In genomic region chrX:55451990-55452824, GRCh38 we compare ENCODE assay signal across 8 cellular contexts. TPM values are rescaled to one million over a fixed set of nuclear protein-coding genes. Genes with fewer than 3 reads are reported as not detected.
A peak's percentile ranks its signal among the peaks of the same experiment; 100 is the strongest.
DNase-seq lines count a peak whose midpoint lies in the region; ATAC-seq lines count a peak whose summit lies in the region.

Gene MAGEH1 (plus strand): TSS chrX:55452127. CDS start chrX:55452375, 248 bp downstream.

- peaks cover 21% of the 10 kb centered on the region for H3K4me1 Mint-ChIP-seq in activated naive CD4-positive, alpha-beta T cell treated with anti-CD3 and anti-CD28 coated beads, Interleukin-2, amount 50 U/mL, for 24 hours

- H3K36me3 ChIP-seq in KOPT-K1 (ENCODE audit: insufficient read depth, low read length): no peaks in the 10 kb centered on the region

- H3K36me3 Mint-ChIP-seq in activated naive CD4-positive, alpha-beta T cell treated with anti-CD3 and anti-CD28 coated beads, Interleukin-2, amount 50 U/mL, for 24 hours: no peaks in the 10 kb centered on the region

- peak within 1 kb of the TSS; percentile 71 for H3K27ac ChIP-seq in KOPT-K1 (ENCODE audit: low read depth, low read length, poor library complexity, severe bottlenecking)

- DNase-seq in DMS79 treated with DMSO at 0.1 percent for 48 hours (lab: John Stamatoyannopoulos, UW): peak; percentile 73
- DNase-seq in SKM-1 (lab: John Stamatoyannopoulos, UW; ENCODE audit: unreplicated experiment): peak; percentile 4
- DNase-seq in globus pallidus (ENCODE audit: low spot score): peak; percentile 94
- peak; percentile 84 for DNase-seq in occipital lobe (lab: John Stamatoyannopoulos, UW)
- DNase-seq in superior temporal gyrus (ENCODE audit: extremely low spot score): peak; percentile 90

- peak within 1 kb of the TSS; percentile 97 for H3K4me3 Mint-ChIP-seq in activated naive CD4-positive, alpha-beta T cell treated with anti-CD3 and anti-CD28 coated beads, Interleukin-2, amount 50 U/mL, for 24 hours

- H3K9me3 ChIP-seq in KOPT-K1 (ENCODE audit: insufficient read depth, low read length, poor library complexity, severe bottlenecking): no peaks in the 10 kb centered on the region

- ATAC-seq in GM21576 (IDR thresholded peaks at IDR 0.05; ENCODE audit: unreplicated experiment): peak; percentile 93

- H3K27ac Mint-ChIP-seq in activated naive CD4-positive, alpha-beta T cell treated with anti-CD3 and anti-CD28 coated beads, Interleukin-2, amount 50 U/mL, for 24 hours: peak within 1 kb of the TSS; percentile 93

- no peaks in the 10 kb centered on the region for H3K27me3 Mint-ChIP-seq in activated naive CD4-positive, alpha-beta T cell treated with anti-CD3 and anti-CD28 coated beads, Interleukin-2, amount 50 U/mL, for 24 hours

- no peaks in the 10 kb centered on the region for H3K9me3 Mint-ChIP-seq in activated naive CD4-positive, alpha-beta T cell treated with anti-CD3 and anti-CD28 coated beads, Interleukin-2, amount 50 U/mL, for 24 hours

RNA-seq across cellular contexts. Expression of gene MAGEH1, which starts in this region (rescaled TPM):
- 115 TPM for total RNA-seq in occipital lobe

Comparison
In these comparisons a context has a peak if more than half of its experiments do, and no peak if none do; other contexts are left out.
1. Peak in every context shown above with its lines: DNase-seq, ATAC-seq and H3K27ac ChIP-seq.
2. DNase-seq: peak in every context shown above with its lines; median percentile 94 in globus pallidus; 90 in superior temporal gyrus; 84 in occipital lobe; 73 in DMS79 treated with DMSO at 0.1 percent for 48 hours; 4 in SKM-1.